2 cellular contexts compared by ENCODE assay signal in genomic region chr5:115526604-115527003, GRCh38.
TF ChIP-seq lines count a peak whose summit lies in the region.

No MANE protein-coding gene starts in this region.

TF ChIP-seq in GM23338, 12 proteins besides CTCF, POLR2A, EP300 and RAD21 (continued from another document):
- TF ChIP-seq REST (IDR thresholded peaks at IDR 0.05; ENCODE audit: unreplicated experiment) (no peak), JUNB (IDR thresholded peaks at IDR 0.05; ENCODE audit: unreplicated experiment) (no peak), EZH2 (IDR thresholded peaks at IDR 0.05; ENCODE audit: low read depth, unreplicated experiment) (no peak), CREB1 (CRISPR knock-in tag; IDR thresholded peaks at IDR 0.05; ENCODE audit: low read depth) (no peak), ETS1 (IDR thresholded peaks at IDR 0.05) (no peak), EZH2phosphoT487 (IDR thresholded peaks at IDR 0.05; ENCODE audit: unreplicated experiment) (no peak), ZNF462 (CRISPR knock-in tag; IDR thresholded peaks at IDR 0.05) (no peak), STAT1 (IDR thresholded peaks at IDR 0.05; ENCODE audit: unreplicated experiment) (no peak), ZNF114 (CRISPR knock-in tag; IDR thresholded peaks at IDR 0.05) (no peak), ZNF331 (CRISPR knock-in tag; IDR thresholded peaks at IDR 0.05; ENCODE audit: low read depth) (no peak), POLR2AphosphoS5 (IDR thresholded peaks at IDR 0.05; ENCODE audit: low read depth) (no peak)

TF ChIP-seq in WTC11, 78 proteins besides CTCF, POLR2A, EP300 and RAD21 (continued from another document):
- TF ChIP-seq ATF6 (CRISPR knock-in tag; IDR thresholded peaks at IDR 0.05), result no peak
- no peak for TF ChIP-seq ZNF138 (CRISPR knock-in tag; conservative IDR thresholded peaks at IDR 0.05)
- TF ChIP-seq EMX1 (CRISPR knock-in tag; IDR thresholded peaks at IDR 0.05), result no peak
- TF ChIP-seq TP53 (CRISPR knock-in tag; IDR thresholded peaks at IDR 0.05), result no peak
- TF ChIP-seq AR (CRISPR knock-in tag; IDR thresholded peaks at IDR 0.05), result no peak
